10 cellular contexts compared by ENCODE assay signal in genomic region chr3:49279376-49279775, GRCh38. TPM values are rescaled to one million over a fixed set of nuclear protein-coding genes. Genes with fewer than 3 reads are reported as not detected.
DNase-seq lines count a peak whose midpoint lies in the region; ATAC-seq and TF ChIP-seq lines count a peak whose summit lies in the region.
"Had no signal": no experiment of that assay in that cellular context is flagged by ENCODE, and none has a peak within 500 bp of the region (broad histone marks: within the 10 kb centered on the region; RNA-seq: fewer than 3 reads in every experiment).

No MANE protein-coding gene starts in this region.

- intact Hi-C loops in right cardiac atrium (cut with DNase I), result loop anchor here in 2 of 4 donors (5.0 kb wide), 1 partner anchor 107 kb away; the partner anchor contains the start of gene KLHDC8B (in 2 of the 2)
- intact Hi-C loops in cardiac septum (cut with DNase I), result loop anchor here (5.0 kb wide), 2 partner anchors 62 to 147 kb away; partner anchors contain the start of gene LAMB2

- DNase-seq in right cardiac atrium, result peak in 1 of 3 donors; percentile 41
- no peak for DNase-seq in cardiac septum (ENCODE audit: low spot score)
- peak; percentile 67 for DNase-seq in epithelial cell of esophagus (ENCODE audit: low read depth)
- peak; percentile 82 for DNase-seq in osteoblast (ENCODE audit: insufficient read length, low spot score, missing footprints)
- no peak for DNase-seq in NCI-H1417 treated with DMSO at 0.1 percent for 48 hours (lab: John Stamatoyannopoulos, UW)
- DNase-seq in stimulated activated CD4-positive, alpha-beta T cell treated with anti-CD3 and anti-CD28 coated beads, Interleukin-4, amount 100 ng/mL, for 1 hour, result no peak
- DNase-seq in NCI-H1048 (lab: John Stamatoyannopoulos, UW), result no peak
- DNase-seq: activated naive CD4-positive, alpha-beta T cell treated with anti-CD3 and anti-CD28 coated beads, Interleukin-2, amount 10 ng/mL, durations not matched to agents 7 days and 5 days; KG1 had no signal

- H3K9me3 ChIP-seq in right cardiac atrium (ENCODE audit: control insufficient read depth, low read length) (no peaks in the 10 kb centered on the region), osteoblast (ENCODE audit: low read depth, low read length) (no peaks in the 10 kb centered on the region)

- no peaks in the 10 kb centered on the region for H4K20me1 ChIP-seq in osteoblast (ENCODE audit: insufficient read depth, low read length)

- H3K4me1 ChIP-seq in right cardiac atrium (ENCODE audit: control insufficient read depth, insufficient read depth, low read length), result peaks cover 10% of the 10 kb centered on the region
- H3K4me1 ChIP-seq in osteoblast (ENCODE audit: insufficient read depth, low read length), result peaks cover 25% of the 10 kb centered on the region

- peaks cover 32% of the 10 kb centered on the region for H3K36me3 ChIP-seq in osteoblast (ENCODE audit: insufficient read depth, low read length)

- H3K4me2 ChIP-seq in osteoblast (ENCODE audit: insufficient read depth, low read length), result no peak overlapping the region

- TF ChIP-seq CTCF in epithelial cell of esophagus (IDR thresholded peaks at IDR 0.05; ENCODE audit: insufficient read depth, low read depth, low read length, missing control alignments), result no peak
- TF ChIP-seq CTCF in osteoblast (IDR thresholded peaks at IDR 0.05; ENCODE audit: extremely low read depth, low read depth, low read length), result no peak

- peak overlapping the region; percentile 72 for H3K27ac ChIP-seq in right cardiac atrium (ENCODE audit: low read length)
- H3K27ac ChIP-seq in osteoblast (ENCODE audit: low read depth, low read length), result peak overlapping the region; percentile 56

- peak in 1 of 2 donors; percentile 49 for ATAC-seq in right cardiac atrium
- no peak for ATAC-seq in HG02759 (IDR thresholded peaks at IDR 0.05; ENCODE audit: unreplicated experiment)

- no peak overlapping the region for H3K4me3 ChIP-seq in right cardiac atrium (ENCODE audit: low read length)
- H3K4me3 ChIP-seq in epithelial cell of esophagus (ENCODE audit: low read length), result no peak overlapping the region
- no peak overlapping the region for H3K4me3 ChIP-seq in osteoblast (ENCODE audit: insufficient read depth, low read length)

- H3K79me2 ChIP-seq in osteoblast (ENCODE audit: insufficient read depth, low read length), result no peaks in the 10 kb centered on the region

- H3K27me3 ChIP-seq in right cardiac atrium (ENCODE audit: control insufficient read depth, insufficient read depth), result no peaks in the 10 kb centered on the region
- no peaks in the 10 kb centered on the region for H3K27me3 ChIP-seq in osteoblast (ENCODE audit: insufficient read depth, low read length)

- H2AFZ ChIP-seq in osteoblast (ENCODE audit: low read length), result no peak overlapping the region

RNA-seq across cellular contexts. Expression of gene C3orf62, which starts 2.3 kb away (rescaled TPM):
- total RNA-seq in right cardiac atrium (1 to 10 TPM; 3.2 to 3.8 (median 3.4) TPM), cardiac septum (2.9 TPM), osteoblast (1.8 and 3.6 TPM in 2 replicates)
- 3.9 TPM for polyA plus RNA-seq in right cardiac atrium

Comparison
In these comparisons a context has a peak if more than half of its experiments do, and no peak if none do; other contexts are left out.
1. DNase-seq: peak in epithelial cell of esophagus (single experiment) and osteoblast (single experiment); none in cardiac septum (single experiment), NCI-H1417 treated with DMSO at 0.1 percent for 48 hours (single experiment), stimulated activated CD4-positive, alpha-beta T cell treated with anti-CD3 and anti-CD28 coated beads, Interleukin-4, amount 100 ng/mL, for 1 hour (single experiment) and NCI-H1048 (single experiment).